11 cellular contexts compared by ENCODE assay signal in genomic region chr4:4694296-4694772, GRCh38.
A peak's percentile ranks its signal among the peaks of the same experiment; 100 is the strongest.
DNase-seq lines count a peak whose midpoint lies in the region; ATAC-seq, FAIRE-seq and TF ChIP-seq lines count a peak whose summit lies in the region.
"Had no signal": no experiment of that assay in that cellular context is flagged by ENCODE, and none has a peak within 500 bp of the region (broad histone marks: within the 10 kb centered on the region; RNA-seq: fewer than 3 reads in every experiment).

No MANE protein-coding gene starts in this region.

- H3K27me3 Mint-ChIP-seq in nephron progenitor cell (ENCODE audit: low read depth, poor library complexity) (peaks cover 13% of the 10 kb centered on the region), Calu3 (ENCODE audit: unreplicated experiment) (no peaks in the 10 kb centered on the region)
- H3K27me3 Mint-ChIP-seq in activated CD4-positive, alpha-beta memory T cell treated with anti-CD3 and anti-CD28 coated beads, Interleukin-2, amount 10 ng/mL, durations not matched to agents 7 days and 5 days: no peaks in the 10 kb centered on the region

- CTCF ChIA-PET in HCT116 (lab: Charles Lee): interaction anchor here (0.9 to 2.5 kb wide), 3 partner anchors 11 to 17 kb away, joined by 3 to 8 read pairs (median 3); no protein-coding TSS in a partner anchor
- CTCF ChIA-PET in activated CD4-positive, alpha-beta memory T cell treated with anti-CD3 and anti-CD28 coated beads, Interleukin-2, amount 10 ng/mL, durations not matched to agents 7 days and 5 days (lab: Charles Lee): no interaction called here
- CTCF ChIA-PET in Calu3 (lab: Charles Lee): no interaction called here

- in situ Hi-C loops in astrocyte of the spinal cord (cut with HindIII; ENCODE audit: low sequenced_read_pairs): no loop called here

- no peak for FAIRE-seq in kidney (lab: Jason Lieb, UNC)

- TF ChIP-seq CTCF in AG09309 (IDR thresholded peaks at IDR 0.05; ENCODE audit: control insufficient read depth, insufficient read depth, low read depth, low read length, missing control alignments) (peak; percentile 45), HCT116 (IDR thresholded peaks at IDR 0.05 in 2 of 3, conservative IDR thresholded peaks at IDR 0.05 in 1 of 3; ENCODE audit: borderline replicate concordance in 1 of 3, insufficient read depth in 1 of 3, low read depth in 2 of 3, low read length in 2 of 3) (peak; percentile 10 to 70 (median 55); a peak in 3 of 6 replicates), astrocyte of the spinal cord (IDR thresholded peaks at IDR 0.05; ENCODE audit: low read depth, low read length) (peak; percentile 34), kidney (IDR thresholded peaks at IDR 0.05; ENCODE audit: borderline replicate concordance, extremely low read depth, insufficient read depth) (no peak), nephron progenitor cell (IDR thresholded peaks at IDR 0.05) (no peak), Calu3 (IDR thresholded peaks at IDR 0.05; ENCODE audit: unreplicated experiment) (no peak)

- ATAC-seq in HCT116: peak; percentile 91
- ATAC-seq: upper lobe of right lung had no signal

- TF ChIP-seq POLR2A in HCT116 (IDR thresholded peaks at IDR 0.05; ENCODE audit: borderline replicate concordance, extremely low read depth, insufficient read depth, insufficient read length): no peak

- intact Hi-C loops in HCT116 (cut with micrococcal nuclease): no loop called here
- intact Hi-C loops in kidney (cut with DNase I): no loop called here
- intact Hi-C loops in Calu3 (cut with micrococcal nuclease; ENCODE audit: unreplicated experiment): no loop called here

- H3K9me3 Mint-ChIP-seq in nephron progenitor cell (peaks cover 4% of the 10 kb centered on the region), Calu3 (ENCODE audit: low read depth, unreplicated experiment) (no peaks in the 10 kb centered on the region)
- no peaks in the 10 kb centered on the region for H3K9me3 Mint-ChIP-seq in activated CD4-positive, alpha-beta memory T cell treated with anti-CD3 and anti-CD28 coated beads, Interleukin-2, amount 10 ng/mL, durations not matched to agents 7 days and 5 days

- no peak overlapping the region for H2AFZ ChIP-seq in HCT116 (ENCODE audit: low read depth, low read length, poor library complexity, severe bottlenecking)

- no peak overlapping the region for H3K4me3 Mint-ChIP-seq in nephron progenitor cell
- no peak overlapping the region for H3K4me3 Mint-ChIP-seq in activated CD4-positive, alpha-beta memory T cell treated with anti-CD3 and anti-CD28 coated beads, Interleukin-2, amount 10 ng/mL, durations not matched to agents 7 days and 5 days
- H3K4me3 Mint-ChIP-seq in Calu3 (ENCODE audit: low read depth, unreplicated experiment): no peak overlapping the region

- H3K9ac ChIP-seq in HCT116 (ENCODE audit: low read length): no peak overlapping the region
- no peak overlapping the region for H3K9ac ChIP-seq in kidney (ENCODE audit: low read length in 2 of 2)

- H3K27ac ChIP-seq in HCT116 (ENCODE audit: low read depth, low read length) (peak overlapping the region; percentile 13; the same call in 1 of the 2 replicates), kidney (ENCODE audit: low read depth in 2 of 2, low read length in 2 of 2) (no peak overlapping the region)
- H3K27ac ChIP-seq: skin epidermis, upper lobe of right lung had no signal

- BruUV-seq in HCT116 (replicated peaks; lab: Mats Ljungman, UMichigan) (no TSS peak), Calu3 (replicated peaks; lab: Mats Ljungman, UMichigan) (no TSS peak)

- POLR2A ChIA-PET in HCT116 (lab: Charles Lee): no interaction called here
- POLR2A ChIA-PET in activated CD4-positive, alpha-beta memory T cell treated with anti-CD3 and anti-CD28 coated beads, Interleukin-2, amount 10 ng/mL, durations not matched to agents 7 days and 5 days (lab: Charles Lee): no interaction called here

- DNase-seq in AG09309 (ENCODE audit: low read depth) (no peak), HCT116 (ENCODE audit: low read depth, low spot score) (no peak), astrocyte of the spinal cord (ENCODE audit: low read depth, low spot score) (no peak), kidney (peak; percentile 75), nephron progenitor cell (no peak), AML-193 (lab: John Stamatoyannopoulos, UW) (no peak), Calu3 (no peak)
- DNase-seq in activated CD4-positive, alpha-beta memory T cell treated with anti-CD3 and anti-CD28 coated beads, Interleukin-2, amount 10 ng/mL, durations not matched to agents 7 days and 5 days: no peak
- DNase-seq: glutamatergic neuron, upper lobe of right lung had no signal

- no peaks in the 10 kb centered on the region for H3K9me3 ChIP-seq in HCT116 (ENCODE audit: control insufficient read depth in 1 of 2, insufficient read depth in 1 of 2, low read depth in 1 of 2, low read length in 2 of 2)
- no peaks in the 10 kb centered on the region for H3K9me3 ChIP-seq in kidney (ENCODE audit: control insufficient read depth in 1 of 2, low read length in 2 of 2)
- H3K9me3 ChIP-seq: upper lobe of right lung had no signal

- peak overlapping the region; percentile 14; the same call in 1 of the 2 replicates for H3K4me2 ChIP-seq in HCT116 (ENCODE audit: low read length)

- H3K27ac Mint-ChIP-seq in nephron progenitor cell (no peak overlapping the region), Calu3 (ENCODE audit: unreplicated experiment) (no peak overlapping the region)
- H3K27ac Mint-ChIP-seq in activated CD4-positive, alpha-beta memory T cell treated with anti-CD3 and anti-CD28 coated beads, Interleukin-2, amount 10 ng/mL, durations not matched to agents 7 days and 5 days: no peak overlapping the region

- TF ChIP-seq RAD21 in HCT116 (IDR thresholded peaks at IDR 0.05; ENCODE audit: low read depth): no peak

- H3K36me3 ChIP-seq in HCT116 (ENCODE audit: control insufficient read depth in 1 of 2, insufficient read depth in 2 of 2, low read length in 2 of 2) (no peaks in the 10 kb centered on the region), kidney (ENCODE audit: control insufficient read depth in 1 of 2, insufficient read depth in 2 of 2, low read length in 2 of 2) (no peaks in the 10 kb centered on the region)
- H3K36me3 ChIP-seq: upper lobe of right lung had no signal

- no peaks in the 10 kb centered on the region for H3K9me2 ChIP-seq in HCT116 (ENCODE audit: insufficient read depth)

- H3K4me3 ChIP-seq in AG09309 (ENCODE audit: control insufficient read depth, low read depth, low read length) (no peak overlapping the region), HCT116 (replicated peaks in 1 of 2; ENCODE audit: low read depth in 1 of 2, low read length in 2 of 2) (no peak overlapping the region), astrocyte of the spinal cord (ENCODE audit: low read depth, low read length) (no peak overlapping the region), kidney (ENCODE audit: low read length in 2 of 2) (no peak overlapping the region)
- H3K4me3 ChIP-seq: skin epidermis, upper lobe of right lung had no signal

- RAD21 ChIA-PET in HCT116 (lab: Charles Lee; ENCODE audit: low non-redundant PET in 1 of 2, low total read pairs in 2 of 2, uncharacterized antibody in 2 of 2, unreplicated experiment in 2 of 2): no interaction called here

- no peaks in the 10 kb centered on the region for H3K79me2 ChIP-seq in HCT116 (ENCODE audit: insufficient read depth, low read length)

- no peaks in the 10 kb centered on the region for H3K27me3 ChIP-seq in HCT116 (ENCODE audit: insufficient read depth, low read length)
- H3K27me3 ChIP-seq: upper lobe of right lung had no signal

- H3K4me1 ChIP-seq in HCT116 (ENCODE audit: control insufficient read depth in 1 of 2, insufficient read depth in 2 of 2, low read length in 2 of 2): peaks cover 33 to 34% of the 10 kb centered on the region in 2 experiments
- H3K4me1 ChIP-seq in kidney (ENCODE audit: control insufficient read depth in 1 of 2, insufficient read depth in 1 of 2, low read depth in 1 of 2, low read length in 2 of 2): peaks cover 6 to 11% of the 10 kb centered on the region in 2 donors
- H3K4me1 ChIP-seq: upper lobe of right lung had no signal

- H3K4me1 Mint-ChIP-seq in nephron progenitor cell (peaks cover 54% of the 10 kb centered on the region), Calu3 (ENCODE audit: low read depth, unreplicated experiment) (no peaks in the 10 kb centered on the region)
- H3K4me1 Mint-ChIP-seq in activated CD4-positive, alpha-beta memory T cell treated with anti-CD3 and anti-CD28 coated beads, Interleukin-2, amount 10 ng/mL, durations not matched to agents 7 days and 5 days: peaks cover 19% of the 10 kb centered on the region

- H4K20me1 ChIP-seq in HCT116 (ENCODE audit: insufficient read depth): no peaks in the 10 kb centered on the region

- peaks cover 21% of the 10 kb centered on the region for H3K36me3 Mint-ChIP-seq in nephron progenitor cell (ENCODE audit: low read depth)
- no peaks in the 10 kb centered on the region for H3K36me3 Mint-ChIP-seq in activated CD4-positive, alpha-beta memory T cell treated with anti-CD3 and anti-CD28 coated beads, Interleukin-2, amount 10 ng/mL, durations not matched to agents 7 days and 5 days (ENCODE audit: low read depth)
- H3K36me3 Mint-ChIP-seq in Calu3 (ENCODE audit: insufficient read depth, unreplicated experiment): no peaks in the 10 kb centered on the region

TF ChIP-seq in HCT116, 20 proteins besides CTCF, POLR2A, EP300 and RAD21:
- TF ChIP-seq EGR1 (IDR thresholded peaks at IDR 0.05; ENCODE audit: low read depth) (no peak), TCF7L2 (IDR thresholded peaks at IDR 0.05; ENCODE audit: borderline replicate concordance, extremely low read depth, insufficient read depth, insufficient read length) (peak; percentile 88)

Comparison
In these comparisons a context has a peak if more than half of its experiments do, and no peak if none do; other contexts are left out.
1. CTCF ChIP-seq: peak in AG09309 (single experiment), HCT116 (3 of 3) and astrocyte of the spinal cord (single experiment); none in kidney (single experiment), nephron progenitor cell (single experiment) and Calu3 (single experiment).